10 cellular contexts compared by ENCODE assay signal in genomic region chr19:32652893-32653625, GRCh38.
DNase-seq lines count a peak whose midpoint lies in the region; ATAC-seq and TF ChIP-seq lines count a peak whose summit lies in the region.
"Had no signal": no experiment of that assay in that cellular context is flagged by ENCODE, and none has a peak within 500 bp of the region (broad histone marks: within the 10 kb centered on the region; RNA-seq: fewer than 3 reads in every experiment).

No MANE protein-coding gene starts in this region.

- no peaks in the 10 kb centered on the region for H3K9me3 Mint-ChIP-seq in nephron
- H3K9me3 Mint-ChIP-seq: activated CD8-positive, alpha-beta T cell treated with anti-CD3 and anti-CD28 coated beads for 36 hours had no signal

- H3K27ac Mint-ChIP-seq in nephron = peak overlapping the region; percentile 50 to 82 (median 66)
- H3K27ac Mint-ChIP-seq: activated CD8-positive, alpha-beta T cell treated with anti-CD3 and anti-CD28 coated beads for 36 hours had no signal

- H3K4me1 Mint-ChIP-seq in nephron = peaks cover 15% of the 10 kb centered on the region

- H3K27me3 Mint-ChIP-seq in nephron (ENCODE audit: low read depth) = no peaks in the 10 kb centered on the region
- H3K27me3 Mint-ChIP-seq: activated CD8-positive, alpha-beta T cell treated with anti-CD3 and anti-CD28 coated beads for 36 hours had no signal

- H3K36me3 Mint-ChIP-seq in nephron (ENCODE audit: low read depth) = peaks cover 28% of the 10 kb centered on the region

- no peak for ATAC-seq in GM19452 (IDR thresholded peaks at IDR 0.05; ENCODE audit: unreplicated experiment)
- ATAC-seq: activated CD8-positive, alpha-beta T cell treated with anti-CD3 and anti-CD28 coated beads for 36 hours had no signal

- peak; percentile 66 for DNase-seq in Ammon's horn (ENCODE audit: low spot score)
- DNase-seq in NCI-H526 treated with DMSO at 0.1 percent for 48 hours (lab: John Stamatoyannopoulos, UW) = peak; percentile 37
- peak; percentile 32 for DNase-seq in fibroblast of peridontal ligament (ENCODE audit: extremely low read depth)
- no peak for DNase-seq in GM19240 (ENCODE audit: insufficient read length, low spot score)
- no peak for DNase-seq in SHP77 treated with DMSO at 0.1 percent for 48 hours (lab: John Stamatoyannopoulos, UW)
- DNase-seq in NOMO-1 (lab: John Stamatoyannopoulos, UW; ENCODE audit: unreplicated experiment in 2 of 2) = no peak
- DNase-seq: activated CD8-positive, alpha-beta T cell treated with anti-CD3 and anti-CD28 coated beads for 36 hours; NCI-H774 had no signal

- H3K4me3 Mint-ChIP-seq in nephron = no peak overlapping the region
- H3K4me3 Mint-ChIP-seq: activated CD8-positive, alpha-beta T cell treated with anti-CD3 and anti-CD28 coated beads for 36 hours had no signal

- TF ChIP-seq CTCF in nephron (IDR thresholded peaks at IDR 0.05; ENCODE audit: unreplicated experiment in 3 of 3) = no peak

Comparison
In these comparisons a context has a peak if more than half of its experiments do, and no peak if none do; other contexts are left out.
1. DNase-seq: peak in Ammon's horn (single experiment), NCI-H526 treated with DMSO at 0.1 percent for 48 hours (single experiment) and fibroblast of peridontal ligament (single experiment); none in GM19240 (single experiment), SHP77 treated with DMSO at 0.1 percent for 48 hours (single experiment) and NOMO-1 (0 of 2).